20 cellular contexts compared by ENCODE assay signal in the genomic region with DNA sequence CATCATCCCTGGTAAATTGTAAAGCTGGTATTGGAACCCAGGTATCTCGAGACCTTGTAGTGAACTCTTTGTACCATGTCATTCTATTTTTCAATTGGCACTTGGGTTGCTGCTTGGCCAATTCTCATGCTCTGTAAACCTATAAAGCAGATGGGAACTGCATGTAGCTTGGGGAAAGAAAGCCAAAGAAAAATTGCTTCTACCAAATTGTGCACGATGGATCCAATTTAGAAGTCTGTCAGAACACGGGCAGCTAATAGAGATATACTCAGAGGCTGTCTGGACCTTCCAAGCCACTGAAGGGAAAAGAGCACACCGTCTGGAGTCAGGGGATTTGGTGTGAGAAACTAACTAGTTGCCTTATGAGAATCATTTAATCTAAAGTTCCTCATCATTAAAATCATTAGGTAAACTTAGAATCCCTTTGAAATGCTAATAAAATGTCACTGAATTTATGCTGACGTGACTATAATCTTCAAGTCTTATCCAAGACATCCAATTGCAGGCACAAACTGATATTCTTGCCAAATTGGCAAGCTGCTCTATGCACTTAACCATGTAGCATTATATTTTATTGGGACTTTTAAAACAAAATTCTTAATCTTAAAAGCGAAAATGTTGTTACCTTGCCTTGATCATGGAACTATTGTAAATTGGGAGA.
"Had no signal": no experiment of that assay in that cellular context is flagged by ENCODE, and none has a peak within 500 bp of the region (broad histone marks: within the 10 kb centered on the region; RNA-seq: fewer than 3 reads in every experiment).

No MANE protein-coding gene starts in this region.

- H3K27ac ChIP-seq: SJSA1, SK-N-MC had no signal

- H3K4me1 ChIP-seq: SJSA1 had no signal

- H3K27me3 ChIP-seq: SJSA1 had no signal

- DNase-seq: Karpas-422, KG1, MM.1S, NCI-H1092 treated with DMSO at 0.1 percent for 48 hours, NCI-H1436, NCI-H187, NCI-H2029, NCI-H2081 treated with DMSO at 0.1 percent for 48 hours, NCI-H2171, NCI-H345, NCI-H510A, NCI-H524 treated with DMSO at 0.1 percent for 48 hours, NCI-H69, NCI-H774, Right ventricle myocardium superior, RPMI8226, SIG-M5 had no signal

- FAIRE-seq: RCC 7860 had no signal

- H3K9me3 ChIP-seq: SJSA1 had no signal

- H3K36me3 ChIP-seq: SJSA1 had no signal

- H3K4me3 ChIP-seq: SJSA1, SK-N-MC had no signal
